ENCODE assay signal across 18 cellular contexts in genomic region chr5:131511934-131512333, GRCh38.
DNase-seq lines count a peak whose midpoint lies in the region; ATAC-seq and TF ChIP-seq lines count a peak whose summit lies in the region.
"Had no signal": no experiment of that assay in that cellular context is flagged by ENCODE, and none has a peak within 500 bp of the region (broad histone marks: within the 10 kb centered on the region; RNA-seq: fewer than 3 reads in every experiment).

No MANE protein-coding gene starts in this region.

- peaks cover 47% of the 10 kb centered on the region for H3K36me3 ChIP-seq in CD4-positive, CD25-positive, alpha-beta regulatory T cell (ENCODE audit: control insufficient read depth, insufficient read depth, low read length)
- no peaks in the 10 kb centered on the region for H3K36me3 ChIP-seq in GM23248 (ENCODE audit: low read depth)

- peaks cover 25% of the 10 kb centered on the region for H3K4me1 ChIP-seq in CD4-positive, CD25-positive, alpha-beta regulatory T cell (ENCODE audit: control insufficient read depth, insufficient read depth, low read length, poor library complexity, severe bottlenecking)
- peaks cover 15% of the 10 kb centered on the region for H3K4me1 ChIP-seq in GM23248 (ENCODE audit: insufficient read depth)

- no peaks in the 10 kb centered on the region for H3K9me3 ChIP-seq in CD4-positive, CD25-positive, alpha-beta regulatory T cell (ENCODE audit: control insufficient read depth in 2 of 2, low read length in 2 of 2)
- no peaks in the 10 kb centered on the region for H3K9me3 ChIP-seq in GM23248 (ENCODE audit: low read depth)

- H3K27ac ChIP-seq in CD4-positive, CD25-positive, alpha-beta regulatory T cell (ENCODE audit: insufficient read depth, low read length, poor library complexity, severe bottlenecking): no peak overlapping the region
- no peak overlapping the region for H3K27ac ChIP-seq in GM23248
- H3K27ac ChIP-seq: RWPE1 had no signal

- DNase-seq in CD4-positive, CD25-positive, alpha-beta regulatory T cell: no peak
- DNase-seq in ELF-1 (ENCODE audit: low read depth, low spot score) (peak; percentile 19), nephron progenitor cell (no peak), mucosa of gallbladder (ENCODE audit: low spot score) (no peak), AG08395 (ENCODE audit: low spot score) (no peak), GM23248 (no peak)
- DNase-seq: activated T-cell treated with anti-CD3 and anti-CD28 coated beads, Interleukin-2, amount 50 U/mL, for 72 hours; Kasumi-1; left cardiac atrium; NCI-H187; NCI-H748 treated with DMSO at 0.1 percent for 48 hours; stimulated activated CD4-positive, alpha-beta T cell treated with anti-CD3 and anti-CD28 coated beads, Interleukin-15, amount 100 ng/mL, for 24 hours; stimulated activated CD8-positive, alpha-beta memory T cell treated with anti-CD3 and anti-CD28 coated beads, Interleukin-4, amount 100 ng/mL, for 48 hours had no signal

- H3K4me3 ChIP-seq in CD4-positive, CD25-positive, alpha-beta regulatory T cell (ENCODE audit: low read depth, low read length): no peak overlapping the region
- no peak overlapping the region for H3K4me3 ChIP-seq in GM23248

- in situ Hi-C loops in GM23248 (cut with MboI): no loop called here

- H3K4me2 ChIP-seq in GM23248 (ENCODE audit: unreplicated experiment): no peak overlapping the region

- H3K36me3 Mint-ChIP-seq in CD4-positive, CD25-positive, alpha-beta regulatory T cell: peaks cover 36% of the 10 kb centered on the region
- H3K36me3 Mint-ChIP-seq in brain (peaks cover 48% of the 10 kb centered on the region), nephron progenitor cell (ENCODE audit: low read depth) (peaks cover 33% of the 10 kb centered on the region)

- H3K27me3 ChIP-seq in CD4-positive, CD25-positive, alpha-beta regulatory T cell (ENCODE audit: control insufficient read depth, insufficient read depth, low read length): no peaks in the 10 kb centered on the region
- no peaks in the 10 kb centered on the region for H3K27me3 ChIP-seq in GM23248 (replicated peaks; ENCODE audit: insufficient read depth)

- H3K79me2 ChIP-seq in GM23248 (ENCODE audit: insufficient read depth): no peaks in the 10 kb centered on the region

- ATAC-seq in CD4-positive, CD25-positive, alpha-beta regulatory T cell (ENCODE audit: low read depth in 2 of 2): no peak
- ATAC-seq: activated naive CD4-positive, alpha-beta T cell treated with anti-CD3 and anti-CD28 coated beads, Interleukin-2, amount 50 U/mL, for 72 hours; activated T-cell treated with anti-CD3 and anti-CD28 coated beads, Interleukin-2, amount 50 U/mL, for 72 hours; left cardiac atrium; sciatic nerve; SK-N-SH treated with all-trans-retinoic acid at 6 μM for 48 hours had no signal

- TF ChIP-seq CTCF in brain (conservative IDR thresholded peaks at IDR 0.05) (no peak), nephron progenitor cell (IDR thresholded peaks at IDR 0.05) (no peak)

- H3K4me1 Mint-ChIP-seq in CD4-positive, CD25-positive, alpha-beta regulatory T cell: peaks cover 41 to 65% (median 59%) of the 10 kb centered on the region in 4 donors
- H3K4me1 Mint-ChIP-seq in brain (peaks cover 10% of the 10 kb centered on the region), nephron progenitor cell (no peaks in the 10 kb centered on the region)

- peak overlapping the region in 3 of 4 donors; percentile 1 to 28 (median 19) for H3K4me3 Mint-ChIP-seq in CD4-positive, CD25-positive, alpha-beta regulatory T cell
- H3K4me3 Mint-ChIP-seq in brain (no peak overlapping the region), nephron progenitor cell (no peak overlapping the region)
- H3K4me3 Mint-ChIP-seq: activated T-cell treated with anti-CD3 and anti-CD28 coated beads, Interleukin-2, amount 50 U/mL, for 72 hours had no signal

- no peaks in the 10 kb centered on the region for H3K27me3 Mint-ChIP-seq in CD4-positive, CD25-positive, alpha-beta regulatory T cell
- H3K27me3 Mint-ChIP-seq in brain: no peaks in the 10 kb centered on the region
- no peaks in the 10 kb centered on the region for H3K27me3 Mint-ChIP-seq in nephron progenitor cell (ENCODE audit: low read depth, poor library complexity)

- H4K20me1 ChIP-seq in GM23248 (ENCODE audit: insufficient read depth): no peaks in the 10 kb centered on the region

- H3K9me3 Mint-ChIP-seq in CD4-positive, CD25-positive, alpha-beta regulatory T cell: peaks cover 0 to 2% (median 0%) of the 10 kb centered on the region in 7 donors
- no peaks in the 10 kb centered on the region for H3K9me3 Mint-ChIP-seq in brain
- H3K9me3 Mint-ChIP-seq in nephron progenitor cell: no peaks in the 10 kb centered on the region
- H3K9me3 Mint-ChIP-seq: activated naive CD4-positive, alpha-beta T cell treated with anti-CD3 and anti-CD28 coated beads, Interleukin-2, amount 50 U/mL, for 72 hours; activated T-cell treated with anti-CD3 and anti-CD28 coated beads, Interleukin-2, amount 50 U/mL, for 72 hours had no signal

- 96 to 97% methylated on average over 5 of the region's 5 CpGs for WGBS in GM23248 (ENCODE audit: low coverage in 1 of 2, low lambda C conversion rate in 2 of 2, missing lambda C conversion rate in 2 of 2), 2 experiments

- peaks cover 9% of the 10 kb centered on the region; the same call in 1 of the 2 replicates for H3F3A ChIP-seq in GM23248 (ENCODE audit: insufficient read depth)

- H2AFZ ChIP-seq in GM23248: no peak overlapping the region

- H3K27ac Mint-ChIP-seq in CD4-positive, CD25-positive, alpha-beta regulatory T cell: peak overlapping the region in 2 of 3 donors; percentile 59 to 78
- peak overlapping the region in 4 of 5 experiments; percentile 1 to 71 (median 10) for H3K27ac Mint-ChIP-seq in brain
- peak overlapping the region; percentile 72 for H3K27ac Mint-ChIP-seq in nephron progenitor cell

- no peaks in the 10 kb centered on the region for H3K9me2 ChIP-seq in GM23248 (ENCODE audit: insufficient read depth)

- no peak overlapping the region for H3K9ac ChIP-seq in GM23248

Comparison
In these comparisons a context has a peak if more than half of its experiments do, and no peak if none do; other contexts are left out.
1. H3K27ac Mint-ChIP-seq: peak in every context shown above with its lines; median percentile 72 in nephron progenitor cell; 68 in CD4-positive, CD25-positive, alpha-beta regulatory T cell; 10 in brain.
2. H3K4me3 Mint-ChIP-seq: peak in CD4-positive, CD25-positive, alpha-beta regulatory T cell (3 of 4); none in brain (0 of 5) and nephron progenitor cell (single experiment).